In the genomic region with DNA sequence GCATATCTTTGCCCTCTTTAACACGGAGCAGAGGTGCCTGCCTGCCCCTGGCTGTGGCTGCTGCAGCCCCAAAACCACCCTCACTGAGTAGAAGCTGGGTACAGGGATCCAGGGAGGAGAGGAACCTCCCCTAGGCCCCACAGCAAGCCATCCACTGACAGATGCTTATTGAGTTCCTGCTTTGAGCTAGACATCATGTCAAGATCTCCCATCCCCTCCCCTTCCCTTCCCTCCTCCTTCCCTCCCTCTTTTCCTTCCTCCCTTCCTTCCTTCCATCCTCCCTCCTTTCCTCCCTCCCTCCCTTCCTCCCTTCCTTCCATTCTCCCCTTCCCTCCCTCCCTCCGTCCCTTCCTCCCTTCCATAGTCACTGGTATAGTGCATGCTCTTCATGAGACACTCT, we compare ENCODE assay signal across 1 cellular context.
TF ChIP-seq lines count a peak whose summit lies in the region.

No MANE protein-coding gene starts in this region.

TF ChIP-seq in GM23338, 12 proteins besides CTCF, POLR2A, EP300 and RAD21 (continued from another document):
- TF ChIP-seq ZNF462 (CRISPR knock-in tag; IDR thresholded peaks at IDR 0.05) (no peak), ZNF331 (CRISPR knock-in tag; IDR thresholded peaks at IDR 0.05; ENCODE audit: low read depth) (no peak), REST (IDR thresholded peaks at IDR 0.05; ENCODE audit: unreplicated experiment) (no peak)
- TF ChIP-seq, protein P1, sequence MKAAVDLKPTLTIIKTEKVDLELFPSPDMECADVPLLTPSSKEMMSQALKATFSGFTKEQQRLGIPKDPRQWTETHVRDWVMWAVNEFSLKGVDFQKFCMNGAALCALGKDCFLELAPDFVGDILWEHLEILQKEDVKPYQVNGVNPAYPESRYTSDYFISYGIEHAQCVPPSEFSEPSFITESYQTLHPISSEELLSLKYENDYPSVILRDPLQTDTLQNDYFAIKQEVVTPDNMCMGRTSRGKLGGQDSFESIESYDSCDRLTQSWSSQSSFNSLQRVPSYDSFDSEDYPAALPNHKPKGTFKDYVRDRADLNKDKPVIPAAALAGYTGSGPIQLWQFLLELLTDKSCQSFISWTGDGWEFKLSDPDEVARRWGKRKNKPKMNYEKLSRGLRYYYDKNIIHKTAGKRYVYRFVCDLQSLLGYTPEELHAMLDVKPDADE (IDR thresholded peaks at IDR 0.05) = no peak
